Comparison of ENCODE assay signal across 8 cellular contexts in the genomic region with DNA sequence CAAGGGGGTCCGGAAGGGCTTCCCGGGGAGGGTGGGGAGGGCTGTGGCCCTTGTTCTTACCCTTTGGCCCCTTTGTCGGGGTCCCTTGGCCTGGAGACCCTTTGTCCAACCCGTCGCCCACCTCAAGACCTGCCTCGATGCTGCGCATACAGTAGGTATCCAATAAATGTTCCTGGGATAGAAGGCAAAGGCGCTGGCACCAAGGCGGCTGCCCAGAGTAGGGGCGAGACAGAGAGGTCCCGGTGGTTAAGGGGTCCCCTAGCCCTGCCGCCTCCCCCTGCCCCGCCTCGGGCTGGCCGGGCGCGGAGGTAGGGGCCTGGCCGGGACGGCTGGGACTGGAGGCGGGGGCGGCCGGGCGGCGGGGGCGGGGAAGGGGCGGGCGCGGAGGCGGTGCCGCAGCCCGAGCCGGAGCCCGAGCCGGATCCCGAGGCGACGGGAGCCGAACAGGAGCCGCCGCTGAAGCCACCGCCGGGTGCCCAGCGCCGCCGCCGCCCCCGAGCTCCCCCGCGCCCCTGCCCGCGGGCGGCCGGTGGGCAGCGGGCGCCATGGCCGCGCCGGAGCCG. TPM values are rescaled to one million over a fixed set of nuclear protein-coding genes. Genes with fewer than 3 reads are reported as not detected.
A peak's percentile ranks its signal among the peaks of the same experiment; 100 is the strongest.
DNase-seq lines count a peak whose midpoint lies in the region; ATAC-seq and TF ChIP-seq lines count a peak whose summit lies in the region.

A gene (plus strand): TSS at position 442 of the 563 bp plus-strand sequence. CDS start 104 bp downstream, at position 546.

- peak within 1 kb of the TSS; percentile 52 for H3K4me2 ChIP-seq in H9 (ENCODE audit: insufficient read depth, insufficient read length, low read length)
- H3K4me2 ChIP-seq in neuronal stem cell (ENCODE audit: insufficient read depth, low read length, poor library complexity, severe bottlenecking), result peak within 1 kb of the TSS; percentile 89

- H2AFZ ChIP-seq in H9 (ENCODE audit: low read length), result no peak within 1 kb of the TSS
- H2AFZ ChIP-seq in neuronal stem cell (ENCODE audit: low read length), result peak within 1 kb of the TSS; percentile 84

- no TSS peak for BruUV-seq in A673 (replicated peaks; lab: Mats Ljungman, UMichigan)

- H3K9me3 Mint-ChIP-seq in H9, result peaks cover 0 to 5% of the 10 kb centered on the region in 2 experiments; a peak in 3 of 5 replicates
- no peaks in the 10 kb centered on the region for H3K9me3 Mint-ChIP-seq in activated CD8-positive, alpha-beta T cell treated with anti-CD3 and anti-CD28 coated beads, Interleukin-2, amount 10 ng/mL, durations not matched to agents 7 days and 5 days (ENCODE audit: insufficient read depth)

- H3K36me3 ChIP-seq in A673 (ENCODE audit: insufficient read depth, low read length, poor library complexity, severe bottlenecking) (no peaks in the 10 kb centered on the region), gastroesophageal sphincter (peaks cover 0 to 11% of the 10 kb centered on the region in 2 donors), neuronal stem cell (replicated peaks in 1 of 2; ENCODE audit: control insufficient read depth in 2 of 2, insufficient read depth in 2 of 2, low read length in 2 of 2) (no peaks in the 10 kb centered on the region)

- TF ChIP-seq POLR2A in gastroesophageal sphincter (IDR thresholded peaks at IDR 0.05), result no peak

- no peak within 1 kb of the TSS for H4K5ac ChIP-seq in H9 (ENCODE audit: insufficient read length, low read depth, low read length)

- H3K4me3 Mint-ChIP-seq in H9, result peak within 1 kb of the TSS; percentile 71 to 84
- H3K4me3 Mint-ChIP-seq in activated CD8-positive, alpha-beta T cell treated with anti-CD3 and anti-CD28 coated beads, Interleukin-2, amount 10 ng/mL, durations not matched to agents 7 days and 5 days, result peak within 1 kb of the TSS; percentile 58

- no peak within 1 kb of the TSS for H3T11ph ChIP-seq in H9 (ENCODE audit: low read length)

- peaks cover 7% of the 10 kb centered on the region for H3K23me2 ChIP-seq in H9 (ENCODE audit: insufficient read length, low read depth, low read length, poor library complexity, severe bottlenecking)

- H3K9me3 ChIP-seq in A673 (ENCODE audit: low read depth, low read length, poor library complexity, severe bottlenecking) (no peaks in the 10 kb centered on the region), H9 (ENCODE audit: control insufficient read depth, low read depth, low read length) (no peaks in the 10 kb centered on the region), gastroesophageal sphincter (no peaks in the 10 kb centered on the region), neuronal stem cell (replicated peaks in 1 of 2; ENCODE audit: control insufficient read depth in 2 of 2, insufficient read depth in 1 of 2, low read depth in 1 of 2, low read length in 2 of 2) (peaks cover 4 to 5% of the 10 kb centered on the region in 2 donors)

- DNase-seq in A673 (ENCODE audit: low spot score), result peak; percentile 55
- DNase-seq in H9, result no peak
- DNase-seq in activated CD8-positive, alpha-beta T cell treated with anti-CD3 and anti-CD28 coated beads, Interleukin-2, amount 10 ng/mL, durations not matched to agents 7 days and 5 days, result no peak
- no peak for DNase-seq in neuronal stem cell (ENCODE audit: low spot score)
- no peak for DNase-seq in stimulated activated CD8-positive, alpha-beta memory T cell treated with anti-CD3 and anti-CD28 coated beads, Interleukin-4, amount 100 ng/mL, for 48 hours
- DNase-seq in NCI-H128 (lab: John Stamatoyannopoulos, UW; ENCODE audit: unreplicated experiment), result no peak
- DNase-seq in NCI-H2107 treated with DMSO at 0.1 percent for 48 hours (lab: John Stamatoyannopoulos, UW; ENCODE audit: unreplicated experiment), result no peak

- no peak within 1 kb of the TSS; a peak in 1 of 7 replicates for H3K27ac Mint-ChIP-seq in H9
- no peak within 1 kb of the TSS for H3K27ac Mint-ChIP-seq in activated CD8-positive, alpha-beta T cell treated with anti-CD3 and anti-CD28 coated beads, Interleukin-2, amount 10 ng/mL, durations not matched to agents 7 days and 5 days

- H3K18ac ChIP-seq in H9 (ENCODE audit: insufficient read length, low read depth, low read length) (no peak within 1 kb of the TSS), neuronal stem cell (ENCODE audit: low read length) (peak within 1 kb of the TSS; percentile 95)

- H3K4me1 ChIP-seq in A673 (ENCODE audit: insufficient read depth, low read length, poor library complexity, severe bottlenecking), result peaks cover 27% of the 10 kb centered on the region
- H3K4me1 ChIP-seq in H9 (ENCODE audit: insufficient read depth, low read length), result no peaks in the 10 kb centered on the region; the same call in 1 of the 2 replicates
- H3K4me1 ChIP-seq in gastroesophageal sphincter, result peaks cover 0 to 74% (median 30%) of the 10 kb centered on the region in 3 donors
- peaks cover 7 to 16% of the 10 kb centered on the region in 2 donors for H3K4me1 ChIP-seq in neuronal stem cell (ENCODE audit: control insufficient read depth in 2 of 2, insufficient read depth in 1 of 2, low read depth in 1 of 2, low read length in 2 of 2)

- no peaks in the 10 kb centered on the region for H3K36me3 Mint-ChIP-seq in H9 (ENCODE audit: insufficient read depth in 1 of 3, low read depth in 3 of 3)
- H3K36me3 Mint-ChIP-seq in activated CD8-positive, alpha-beta T cell treated with anti-CD3 and anti-CD28 coated beads, Interleukin-2, amount 10 ng/mL, durations not matched to agents 7 days and 5 days (ENCODE audit: low read depth), result no peaks in the 10 kb centered on the region

- no peak for TF ChIP-seq CTCF in A673 (conservative IDR thresholded peaks at IDR 0.05; ENCODE audit: low read depth, low read length)
- no peak for TF ChIP-seq CTCF in H9 (conservative IDR thresholded peaks at IDR 0.05)
- TF ChIP-seq CTCF in gastroesophageal sphincter (IDR thresholded peaks at IDR 0.05), result no peak

- H3K27me3 ChIP-seq in A673 (replicated peaks; ENCODE audit: insufficient read depth, low read depth, low read length, poor library complexity) (no peaks in the 10 kb centered on the region), H9 (ENCODE audit: insufficient read depth, low read length) (peaks cover 7% of the 10 kb centered on the region; the same call in 1 of the 2 replicates), gastroesophageal sphincter (peaks cover 12% of the 10 kb centered on the region), neuronal stem cell (ENCODE audit: control insufficient read depth in 3 of 3, insufficient read depth in 3 of 3, low read depth in 1 of 3, low read length in 3 of 3) (peaks cover 3 to 42% (median 41%) of the 10 kb centered on the region in 3 experiments)

- POLR2A ChIA-PET in A673 (lab: Charles Lee; ENCODE audit: low non-redundant PET), result no interaction called here
- POLR2A ChIA-PET in activated CD8-positive, alpha-beta T cell treated with anti-CD3 and anti-CD28 coated beads, Interleukin-2, amount 10 ng/mL, durations not matched to agents 7 days and 5 days (lab: Charles Lee), result no interaction called here

- intact Hi-C loops in A673 (cut with micrococcal nuclease; ENCODE audit: unreplicated experiment), result no loop called here

- H4K20me1 ChIP-seq in H9 (ENCODE audit: control insufficient read depth, insufficient read depth, insufficient read length), result no peaks in the 10 kb centered on the region

- H2BK5ac ChIP-seq in H9 (ENCODE audit: insufficient read length, low read length) (no peak within 1 kb of the TSS), neuronal stem cell (ENCODE audit: low read length) (no peak within 1 kb of the TSS)

- no CpG with 5 or more reads among the region's 59 CpGs for WGBS in H9 (ENCODE audit: extremely low coverage, insufficient read length, low lambda C conversion rate)
- WGBS in gastroesophageal sphincter (ENCODE audit: low coverage in 1 of 2), 2 donors, result 20% methylated on average over 1 of the region's 59 CpGs; no CpG with 5 or more reads in 1 of the 2 donors
- WGBS in neuronal stem cell (ENCODE audit: extremely low coverage in 2 of 2, insufficient read length in 2 of 2, insufficient replicate concordance in 1 of 2), 2 donors, result no CpG with 5 or more reads among the region's 59 CpGs

- no peak within 1 kb of the TSS for H2BK20ac ChIP-seq in H9 (ENCODE audit: low read depth, low read length, poor library complexity, severe bottlenecking)

- H2BK12ac ChIP-seq in H9 (ENCODE audit: insufficient read length, low read depth, low read length), result no peak within 1 kb of the TSS
- H2BK12ac ChIP-seq in neuronal stem cell (ENCODE audit: low read length), result peak within 1 kb of the TSS; percentile 63

- H3K14ac ChIP-seq in H9 (ENCODE audit: insufficient read depth, low read length) (no peak within 1 kb of the TSS), neuronal stem cell (ENCODE audit: low read length) (peak within 1 kb of the TSS; percentile 82)

- H2AK5ac ChIP-seq in H9 (ENCODE audit: insufficient read length, low read length) (no peak within 1 kb of the TSS), neuronal stem cell (ENCODE audit: low read depth, low read length) (peak within 1 kb of the TSS; percentile 90)

- CTCF ChIA-PET in A673 (lab: Charles Lee), result interaction anchor here (0.5 to 1.2 kb wide), 2 partner anchors 114 to 169 kb away, joined by 3 read pairs; no protein-coding TSS in a partner anchor
- CTCF ChIA-PET in activated CD8-positive, alpha-beta T cell treated with anti-CD3 and anti-CD28 coated beads, Interleukin-2, amount 10 ng/mL, durations not matched to agents 7 days and 5 days (lab: Charles Lee), result interaction anchor here (2.1 kb wide), 1 partner anchor 114 kb away, joined by 9 read pairs; no protein-coding TSS in a partner anchor

- no peak within 1 kb of the TSS for H4K8ac ChIP-seq in H9 (replicated peaks; ENCODE audit: insufficient read length, low read depth, low read length)
- no peak within 1 kb of the TSS for H4K8ac ChIP-seq in neuronal stem cell (ENCODE audit: low read depth, low read length)

- H2BK15ac ChIP-seq in H9 (ENCODE audit: low read depth, low read length) (no peak within 1 kb of the TSS), neuronal stem cell (ENCODE audit: low read length) (peak within 1 kb of the TSS; percentile 79)

- ATAC-seq in activated CD8-positive, alpha-beta T cell treated with anti-CD3 and anti-CD28 coated beads, Interleukin-2, amount 10 ng/mL, durations not matched to agents 7 days and 5 days, result peak; percentile 31
- ATAC-seq in gastroesophageal sphincter, result peak; percentile 29

- no peak within 1 kb of the TSS for H3K56ac ChIP-seq in H9 (ENCODE audit: insufficient read length, low read depth, low read length)

- H3K79me1 ChIP-seq in H9 (ENCODE audit: insufficient read depth, low read depth, low read length, poor library complexity, severe bottlenecking) (no peaks in the 10 kb centered on the region), neuronal stem cell (ENCODE audit: low read depth, low read length) (peaks cover 4% of the 10 kb centered on the region)

- H3K27ac ChIP-seq in A673 (ENCODE audit: low read depth, low read length, poor library complexity, severe bottlenecking) (no peak within 1 kb of the TSS), H9 (ENCODE audit: insufficient read length, low read depth, low read length) (no peak within 1 kb of the TSS), gastroesophageal sphincter (peak within 1 kb of the TSS in 3 of 4 donors; percentile 76 to 85 (median 79)), neuronal stem cell (replicated peaks; ENCODE audit: low read length) (no peak within 1 kb of the TSS)

- H3K9ac ChIP-seq in H9 (ENCODE audit: extremely low read depth, insufficient read length, low read length) (no peak within 1 kb of the TSS), neuronal stem cell (ENCODE audit: low read depth, low read length, poor library complexity) (peak within 1 kb of the TSS; percentile 83)

- H3K23ac ChIP-seq in H9 (ENCODE audit: insufficient read length, low read depth, low read length) (no peak within 1 kb of the TSS), neuronal stem cell (ENCODE audit: low read depth, low read length, poor library complexity) (peak within 1 kb of the TSS; percentile 58)

- H3K4ac ChIP-seq in H9 (ENCODE audit: low read depth, low read length) (no peak within 1 kb of the TSS), neuronal stem cell (ENCODE audit: low read length) (peak within 1 kb of the TSS; percentile 98)

- H3K27me3 Mint-ChIP-seq in H9 (ENCODE audit: low read depth), result peaks cover 47% of the 10 kb centered on the region
- H3K27me3 Mint-ChIP-seq in activated CD8-positive, alpha-beta T cell treated with anti-CD3 and anti-CD28 coated beads, Interleukin-2, amount 10 ng/mL, durations not matched to agents 7 days and 5 days (ENCODE audit: low read depth), result peaks cover 28% of the 10 kb centered on the region

- H4K91ac ChIP-seq in H9 (ENCODE audit: insufficient read length, low read depth, low read length) (no peak within 1 kb of the TSS), neuronal stem cell (ENCODE audit: low read depth, low read length, poor library complexity) (peak within 1 kb of the TSS; percentile 1)

- H3K79me2 ChIP-seq in H9 (ENCODE audit: insufficient read depth, low read length), result no peaks in the 10 kb centered on the region

- H3K4me3 ChIP-seq in A673 (ENCODE audit: low read depth, low read length, poor library complexity, severe bottlenecking), result peak within 1 kb of the TSS; percentile 57
- peak within 1 kb of the TSS; percentile 57 to 79 for H3K4me3 ChIP-seq in gastroesophageal sphincter
- peak within 1 kb of the TSS; percentile 50 to 83 for H3K4me3 ChIP-seq in neuronal stem cell (ENCODE audit: low read length in 2 of 2)

- peaks cover 12 to 14% of the 10 kb centered on the region in 2 experiments for H3K4me1 Mint-ChIP-seq in H9
- H3K4me1 Mint-ChIP-seq in activated CD8-positive, alpha-beta T cell treated with anti-CD3 and anti-CD28 coated beads, Interleukin-2, amount 10 ng/mL, durations not matched to agents 7 days and 5 days (ENCODE audit: low read depth), result peaks cover 27% of the 10 kb centered on the region

- no peak for TF ChIP-seq EP300 in gastroesophageal sphincter (IDR thresholded peaks at IDR 0.05)

- H2BK120ac ChIP-seq in H9 (ENCODE audit: low read depth, low read length, poor library complexity, severe bottlenecking) (no peak within 1 kb of the TSS), neuronal stem cell (ENCODE audit: low read depth, low read length) (peak within 1 kb of the TSS; percentile 47)

RNA-seq across cellular contexts. Expression of the gene that starts here (rescaled TPM):
- 19.5 and 26.4 TPM in 2 replicates for total RNA-seq in A673 (2021)
- total RNA-seq in H9 (2021), result 15.3 and 18.4 TPM in 2 replicates
- 1 to 10 TPM; 1.4 to 2.8 TPM for total RNA-seq in activated CD8-positive, alpha-beta T cell treated with anti-CD3 and anti-CD28 coated beads, Interleukin-2, amount 10 ng/mL, durations not matched to agents 7 days and 5 days
- total RNA-seq in gastroesophageal sphincter, result 100 to 1,000 TPM in 1 of 4 donors, 10 to 100 TPM in 3; 43.8 to 106 (median 63.8) TPM
- 16.0 TPM for polyA plus RNA-seq in neuronal stem cell (2013, experiment 1 of 2)
- 14.8 TPM for polyA plus RNA-seq in neuronal stem cell (2013, experiment 2 of 2)

Comparison
In these comparisons a context has a peak if more than half of its experiments do, and no peak if none do; other contexts are left out.
1. H3K27ac ChIP-seq: peak in gastroesophageal sphincter (3 of 4); none in A673 (single experiment), H9 (single experiment) and neuronal stem cell (single experiment).
2. Peak in every context shown above with its lines, with median percentiles within 50 percentile points of each other: H3K4me3 ChIP-seq.